7 cellular contexts compared by ENCODE assay signal in genomic region chr9:36862206-36863145, GRCh38.
DNase-seq lines count a peak whose midpoint lies in the region; ATAC-seq and TF ChIP-seq lines count a peak whose summit lies in the region.

No MANE protein-coding gene starts in this region.

- ATAC-seq in GM18858 (IDR thresholded peaks at IDR 0.05; ENCODE audit: unreplicated experiment) = no peak
- ATAC-seq in HG03095 (IDR thresholded peaks at IDR 0.05; ENCODE audit: unreplicated experiment) = no peak
- ATAC-seq in GM21723 (IDR thresholded peaks at IDR 0.05; ENCODE audit: unreplicated experiment) = no peak

- DNase-seq in NCI-H146 treated with DMSO at 0.1 percent for 48 hours (lab: John Stamatoyannopoulos, UW; ENCODE audit: unreplicated experiment) (peak; percentile 24), choroid plexus epithelial cell (ENCODE audit: low read depth) (peak; percentile 65), medulla oblongata (ENCODE audit: extremely low spot score) (peak; percentile 48)

- TF ChIP-seq CTCF in GM12873 (IDR thresholded peaks at IDR 0.05; ENCODE audit: insufficient read depth, low read depth, low read length, missing control alignments) (peak; percentile 45), choroid plexus epithelial cell (conservative IDR thresholded peaks at IDR 0.05; ENCODE audit: low read depth, low read length) (peak; percentile 83)

- no peak overlapping the region for H3K4me3 ChIP-seq in choroid plexus epithelial cell (ENCODE audit: low read depth, low read length)
